In genomic region chr9:68802525-68803015, GRCh38 we compare ENCODE assay signal across 9 cellular contexts.
DNase-seq lines count a peak whose midpoint lies in the region; ATAC-seq lines count a peak whose summit lies in the region.
"Had no signal": no experiment of that assay in that cellular context is flagged by ENCODE, and none has a peak within 500 bp of the region (broad histone marks: within the 10 kb centered on the region; RNA-seq: fewer than 3 reads in every experiment).

No MANE protein-coding gene starts in this region.

- ATAC-seq in GM21723 (IDR thresholded peaks at IDR 0.05; ENCODE audit: unreplicated experiment) (peak; percentile 97), HG03520 (IDR thresholded peaks at IDR 0.05; ENCODE audit: unreplicated experiment) (peak; percentile 97)

- H3K18ac ChIP-seq in mesendoderm (ENCODE audit: low read length): no peak overlapping the region

- H2BK120ac ChIP-seq in mesendoderm (ENCODE audit: low read depth, low read length): no peak overlapping the region

- 0 out of 2 replicates have a peak, but pooled peaks cover 3% of the 10 kb centered on the region for H3K27me3 ChIP-seq in MG63
- no peaks in the 10 kb centered on the region for H3K27me3 ChIP-seq in mesendoderm (ENCODE audit: insufficient read depth, low read length, poor library complexity)

- H3K9me3 Mint-ChIP-seq in activated CD4-positive, alpha-beta T cell treated with anti-CD3 and anti-CD28 coated beads, Interleukin-2, amount 10 ng/mL, durations not matched to agents 24 days and 14 days: no peaks in the 10 kb centered on the region

- intact Hi-C loops in activated CD4-positive, alpha-beta T cell treated with anti-CD3 and anti-CD28 coated beads, Interleukin-2, amount 10 ng/mL, durations not matched to agents 24 days and 14 days (cut with micrococcal nuclease): loop anchor here (1.0 to 10.0 kb wide), 7 partner anchors 22 to 222 kb away; partner anchors contain the start of gene PIP5K1B

- no peaks in the 10 kb centered on the region for H3K27me3 Mint-ChIP-seq in activated CD4-positive, alpha-beta T cell treated with anti-CD3 and anti-CD28 coated beads, Interleukin-2, amount 10 ng/mL, durations not matched to agents 24 days and 14 days

- H3K23ac ChIP-seq in mesendoderm (ENCODE audit: low read length): no peak overlapping the region

- H3K4me2 ChIP-seq in mesendoderm (ENCODE audit: low read length): no peak overlapping the region

- no peak overlapping the region for H3K4me3 Mint-ChIP-seq in activated CD4-positive, alpha-beta T cell treated with anti-CD3 and anti-CD28 coated beads, Interleukin-2, amount 10 ng/mL, durations not matched to agents 24 days and 14 days

- no peak overlapping the region for H3K4ac ChIP-seq in mesendoderm (ENCODE audit: low read depth, low read length)

- H4K8ac ChIP-seq in mesendoderm (ENCODE audit: low read depth, low read length): no peak overlapping the region

- H3K36me3 ChIP-seq in MG63: no peaks in the 10 kb centered on the region
- no peaks in the 10 kb centered on the region for H3K36me3 ChIP-seq in mesendoderm (ENCODE audit: control insufficient read depth, insufficient read depth, low read length)

- no peak overlapping the region for H3K27ac ChIP-seq in mesendoderm (ENCODE audit: low read depth, low read length)

- H3K4me3 ChIP-seq in MG63 (no peak overlapping the region), mesendoderm (ENCODE audit: low read length) (no peak overlapping the region)

- no peak overlapping the region for H2AK5ac ChIP-seq in mesendoderm (ENCODE audit: low read length)

- peaks cover 11% of the 10 kb centered on the region for H3K4me1 Mint-ChIP-seq in activated CD4-positive, alpha-beta T cell treated with anti-CD3 and anti-CD28 coated beads, Interleukin-2, amount 10 ng/mL, durations not matched to agents 24 days and 14 days

- no peak overlapping the region for H2BK15ac ChIP-seq in mesendoderm (replicated peaks; ENCODE audit: low read depth)

- H3K79me2 ChIP-seq in mesendoderm (ENCODE audit: control insufficient read depth, insufficient read depth, low read length): no peaks in the 10 kb centered on the region

- no peaks in the 10 kb centered on the region for H3K9me3 ChIP-seq in MG63

- no CpG with 5 or more reads among the region's 6 CpGs for WGBS in mesendoderm (ENCODE audit: extremely low coverage, insufficient coverage, low lambda C conversion rate)

- H2BK5ac ChIP-seq in mesendoderm (ENCODE audit: low read length): no peak overlapping the region

- no peaks in the 10 kb centered on the region for H3K79me1 ChIP-seq in mesendoderm (ENCODE audit: low read length)

- H4K5ac ChIP-seq in mesendoderm (ENCODE audit: low read length): no peak overlapping the region

- no peak overlapping the region for H3K56ac ChIP-seq in mesendoderm (ENCODE audit: low read length)

- no peak overlapping the region for H3K27ac Mint-ChIP-seq in activated CD4-positive, alpha-beta T cell treated with anti-CD3 and anti-CD28 coated beads, Interleukin-2, amount 10 ng/mL, durations not matched to agents 24 days and 14 days

- no peak overlapping the region for H3K9ac ChIP-seq in mesendoderm (ENCODE audit: low read length)

- no peaks in the 10 kb centered on the region for H3K4me1 ChIP-seq in mesendoderm (ENCODE audit: control insufficient read depth, low read depth, low read length)

- peaks cover 2% of the 10 kb centered on the region for H3K36me3 Mint-ChIP-seq in activated CD4-positive, alpha-beta T cell treated with anti-CD3 and anti-CD28 coated beads, Interleukin-2, amount 10 ng/mL, durations not matched to agents 24 days and 14 days (ENCODE audit: low read depth)

- DNase-seq in activated CD4-positive, alpha-beta T cell treated with anti-CD3 and anti-CD28 coated beads, Interleukin-2, amount 10 ng/mL, durations not matched to agents 24 days and 14 days: peak; percentile 74
- no peak for DNase-seq in activated CD4-positive, alpha-beta T cell treated with anti-CD3 and anti-CD28 coated beads, Interleukin-2, amount 50 U/mL, for 1 hour
- peak in 2 of 3 donors; percentile 7 to 37 for DNase-seq in stimulated activated CD4-positive, alpha-beta T cell treated with anti-CD3 and anti-CD28 coated beads, TNF-alpha, amount 100 ng/mL, for 48 hours (ENCODE audit: low read depth in 3 of 3)
- DNase-seq in MG63: no peak
- DNase-seq in SIG-M5 (lab: John Stamatoyannopoulos, UW): no peak
- DNase-seq in mesendoderm: no peak
- DNase-seq: NCI-H774 had no signal

Comparison
In these comparisons a context has a peak if more than half of its experiments do, and no peak if none do; other contexts are left out.
1. DNase-seq: peak in activated CD4-positive, alpha-beta T cell treated with anti-CD3 and anti-CD28 coated beads, Interleukin-2, amount 10 ng/mL, durations not matched to agents 24 days and 14 days (single experiment) and stimulated activated CD4-positive, alpha-beta T cell treated with anti-CD3 and anti-CD28 coated beads, TNF-alpha, amount 100 ng/mL, for 48 hours (2 of 3); none in activated CD4-positive, alpha-beta T cell treated with anti-CD3 and anti-CD28 coated beads, Interleukin-2, amount 50 U/mL, for 1 hour (single experiment), MG63 (single experiment), SIG-M5 (single experiment) and mesendoderm (single experiment).